In genomic region chr3:24433838-24434591, GRCh38 we compare ENCODE assay signal across 18 cellular contexts.
DNase-seq lines count a peak whose midpoint lies in the region; ATAC-seq, FAIRE-seq and TF ChIP-seq lines count a peak whose summit lies in the region.
"Had no signal": no experiment of that assay in that cellular context is flagged by ENCODE, and none has a peak within 500 bp of the region (broad histone marks: within the 10 kb centered on the region; RNA-seq: fewer than 3 reads in every experiment).

No MANE protein-coding gene starts in this region.

- FAIRE-seq in HepG2 (lab: Jason Lieb, UNC), result peak; percentile 77
- FAIRE-seq in small intestine (lab: Jason Lieb, UNC), result no peak

- no peaks in the 10 kb centered on the region for H3K9me3 ChIP-seq in ascending aorta
- H3K9me3 ChIP-seq in left ventricle myocardium inferior (replicated peaks), result peaks cover 12% of the 10 kb centered on the region
- H3K9me3 ChIP-seq in HepG2 (ENCODE audit: low read length), result no peaks in the 10 kb centered on the region
- no peaks in the 10 kb centered on the region for H3K9me3 ChIP-seq in small intestine (ENCODE audit: control insufficient read depth, low read depth)
- H3K9me3 ChIP-seq in PC-9 (ENCODE audit: insufficient read depth, low read depth), result no peaks in the 10 kb centered on the region
- H3K9me3 ChIP-seq: SJCRH30 had no signal

- BruUV-seq in HepG2 (replicated peaks; lab: Mats Ljungman, UMichigan) (no TSS peak), PC-9 (replicated peaks; lab: Mats Ljungman, UMichigan) (no TSS peak)

- CTCF ChIA-PET in HepG2 (lab: Yijun Ruan, JAX; ENCODE audit: low intra/inter-chr PET ratio, low total read pairs), result no interaction called here
- CTCF ChIA-PET in PC-9 (lab: Charles Lee), result interaction anchor here (0.7 kb wide), 1 partner anchor 444 kb away, joined by 3 read pairs; no protein-coding TSS in a partner anchor

- no peak overlapping the region for H3K9ac ChIP-seq in HepG2 (ENCODE audit: insufficient read depth, low read depth, low read length)

- H3K27ac ChIP-seq in ascending aorta (peak overlapping the region; percentile 12 to 60), left ventricle myocardium inferior (replicated peaks) (peak overlapping the region; percentile 81), HepG2 (ENCODE audit: extremely low read length, insufficient read depth, low read length) (peak overlapping the region; percentile 9), small intestine (ENCODE audit: low read depth in 1 of 2, low read length in 1 of 2) (no peak overlapping the region), PC-9 (no peak overlapping the region)
- H3K27ac ChIP-seq: SJCRH30 had no signal

- no peaks in the 10 kb centered on the region for H3K27me3 ChIP-seq in ascending aorta
- H3K27me3 ChIP-seq in left ventricle myocardium inferior (ENCODE audit: low read depth), result no peaks in the 10 kb centered on the region
- no peaks in the 10 kb centered on the region for H3K27me3 ChIP-seq in HepG2 (ENCODE audit: control insufficient read depth in 1 of 2, insufficient read depth in 2 of 2, low read length in 2 of 2)
- no peaks in the 10 kb centered on the region for H3K27me3 ChIP-seq in small intestine (ENCODE audit: control insufficient read depth in 2 of 2, insufficient read depth in 2 of 2, low read length in 2 of 2)
- H3K27me3 ChIP-seq in PC-9 (ENCODE audit: insufficient read depth, low read depth), result no peaks in the 10 kb centered on the region
- H3K27me3 ChIP-seq: SJCRH30 had no signal

- H3F3A ChIP-seq in PC-9 (ENCODE audit: insufficient read depth, low read depth), result no peaks in the 10 kb centered on the region

- TF ChIP-seq POLR2A in HepG2 (IDR thresholded peaks at IDR 0.05; ENCODE audit: insufficient read depth in 1 of 2, low read depth in 2 of 2, low read length in 2 of 2), result no peak

- H3K4me2 ChIP-seq in HepG2 (ENCODE audit: low read depth, low read length), result peak overlapping the region; percentile 40
- H3K4me2 ChIP-seq in PC-9, result no peak overlapping the region
- H3K4me2 ChIP-seq: GM23338 had no signal

- peaks cover 8% of the 10 kb centered on the region for H3K79me2 ChIP-seq in HepG2 (ENCODE audit: insufficient read depth, low read length)
- H3K79me2 ChIP-seq in PC-9 (ENCODE audit: low read depth), result no peaks in the 10 kb centered on the region

- in situ Hi-C loops in HepG2 (cut with HindIII; ENCODE audit: extremely low pct_ligation_motif_present, low pct_unique_long_range_greater_than_20kb), result no loop called here

- H3K36me3 ChIP-seq in ascending aorta (no peaks in the 10 kb centered on the region), left ventricle myocardium inferior (no peaks in the 10 kb centered on the region), HepG2 (replicated peaks in 1 of 2; ENCODE audit: control insufficient read depth in 1 of 2, insufficient read depth in 2 of 2, low read length in 2 of 2) (no peaks in the 10 kb centered on the region; a peak in 1 of 5 replicates), small intestine (ENCODE audit: control insufficient read depth in 2 of 2, insufficient read depth in 2 of 2, low read length in 2 of 2) (no peaks in the 10 kb centered on the region), PC-9 (ENCODE audit: low read depth) (no peaks in the 10 kb centered on the region)
- H3K36me3 ChIP-seq: SJCRH30 had no signal

- TF ChIP-seq EP300 in HepG2 (IDR thresholded peaks at IDR 0.05; ENCODE audit: low read depth in 2 of 2, low read length in 2 of 2) (no peak), HepG2 (CRISPR knock-in tag; IDR thresholded peaks at IDR 0.05; ENCODE audit: borderline replicate concordance) (no peak)

- H3K4me1 ChIP-seq in ascending aorta (peaks cover 2 to 15% of the 10 kb centered on the region in 2 donors), left ventricle myocardium inferior (peaks cover 30% of the 10 kb centered on the region), HepG2 (ENCODE audit: insufficient read depth, low read length) (peaks cover 56% of the 10 kb centered on the region), small intestine (ENCODE audit: control insufficient read depth in 2 of 2, insufficient read depth in 1 of 2, low read depth in 1 of 2, low read length in 1 of 2) (peaks cover 4 to 5% of the 10 kb centered on the region in 2 donors), PC-9 (replicated peaks; ENCODE audit: insufficient read depth) (no peaks in the 10 kb centered on the region)
- H3K4me1 ChIP-seq: SJCRH30 had no signal

- no peak for TF ChIP-seq RAD21 in HepG2 (CRISPR knock-in tag; IDR thresholded peaks at IDR 0.05)

- intact Hi-C loops in ascending aorta (cut with DNase I) (no loop called here), left ventricle myocardium inferior (cut with micrococcal nuclease) (no loop called here), HepG2 (cut with micrococcal nuclease; ENCODE audit: unreplicated experiment) (no loop called here), PC-9 (cut with micrococcal nuclease; ENCODE audit: unreplicated experiment) (no loop called here)

- ATAC-seq in HepG2, result peak; percentile 87
- ATAC-seq: GM23338, Panc1 had no signal

- H3K4me3 ChIP-seq in ascending aorta, result no peak overlapping the region
- H3K4me3 ChIP-seq in left ventricle myocardium inferior, result no peak overlapping the region
- no peak overlapping the region; a peak in 1 of 6 replicates for H3K4me3 ChIP-seq in HepG2 (replicated peaks in 1 of 3; ENCODE audit: insufficient read depth in 1 of 3, low read depth in 2 of 3, low read length in 3 of 3)
- no peak overlapping the region for H3K4me3 ChIP-seq in small intestine (ENCODE audit: low read depth in 1 of 2, low read length in 2 of 2)
- H3K4me3 ChIP-seq in PC-9, result no peak overlapping the region
- H3K4me3 ChIP-seq: GM23338, SJCRH30 had no signal

- DNase-seq in ascending aorta (ENCODE audit: low spot score in 2 of 2) (no peak), left ventricle myocardium inferior (no peak), HepG2 (ENCODE audit: low spot score) (peak; percentile 31), small intestine (peak; percentile 55), PC-9 (no peak), globus pallidus (ENCODE audit: low spot score) (no peak), AG20443 (ENCODE audit: low spot score) (no peak)
- DNase-seq: CD4-positive, CD25-positive, alpha-beta regulatory T cell; DMS79; HCEC 1CT; KG1; NCI-H1092 treated with DMSO at 0.1 percent for 48 hours; NCI-H1436 treated with DMSO at 0.1 percent for 48 hours; NCI-H1930; NK-92 treated with Interleukin-12 subunit alpha and Interleukin-12 subunit beta, amount 100 ng/mL, for 24 hours; SJCRH30 had no signal

- H4K20me1 ChIP-seq in HepG2 (ENCODE audit: insufficient read depth, low read length) (no peaks in the 10 kb centered on the region), PC-9 (ENCODE audit: insufficient read depth) (no peaks in the 10 kb centered on the region)

- H3K9me2 ChIP-seq in PC-9 (ENCODE audit: insufficient read depth), result no peaks in the 10 kb centered on the region

- no peak overlapping the region for H2AFZ ChIP-seq in HepG2 (ENCODE audit: low read length)
- H2AFZ ChIP-seq in PC-9, result no peak overlapping the region
- H2AFZ ChIP-seq: GM23338 had no signal

- POLR2A ChIA-PET in HepG2 (lab: Yijun Ruan, JAX), result interaction anchor here (0.5 to 2.1 kb wide), 3 partner anchors 17 to 128 kb away, joined by 3 to 19 read pairs (median 4); no protein-coding TSS in a partner anchor
- POLR2A ChIA-PET in PC-9 (lab: Charles Lee; ENCODE audit: unreplicated experiment), result no interaction called here

- 23% methylated on average over 5 of the region's 5 CpGs for WGBS in HepG2 (ENCODE audit: low lambda C conversion rate)
- 16 to 53% (median 35%) methylated on average over 5 of the region's 5 CpGs for WGBS in small intestine, 3 donors

- no peak for TF ChIP-seq CTCF in ascending aorta (IDR thresholded peaks at IDR 0.05)
- no peak for TF ChIP-seq CTCF in left ventricle myocardium inferior (IDR thresholded peaks at IDR 0.05; ENCODE audit: borderline replicate concordance)
- TF ChIP-seq CTCF in HepG2 (CRISPR knock-in tag; IDR thresholded peaks at IDR 0.05), result no peak
- no peak for TF ChIP-seq CTCF in PC-9 (conservative IDR thresholded peaks at IDR 0.05)

TF ChIP-seq in HepG2, 621 proteins besides CTCF, POLR2A, EP300 and RAD21 (continues in another document):
- no peak for TF ChIP-seq ZSCAN31 (CRISPR knock-in tag; IDR thresholded peaks at IDR 0.05; ENCODE audit: low read depth)
- TF ChIP-seq POLR2G (IDR thresholded peaks at IDR 0.05; ENCODE audit: low read depth, low read length), result no peak
- no peak for TF ChIP-seq SRF (IDR thresholded peaks at IDR 0.05; ENCODE audit: low read depth, low read length)
- no peak for TF ChIP-seq SMARCE1 (IDR thresholded peaks at IDR 0.05; ENCODE audit: borderline replicate concordance)
- no peak for TF ChIP-seq ZFP36 (IDR thresholded peaks at IDR 0.05; ENCODE audit: borderline replicate concordance, low read depth, low read length, partially characterized antibody)
- peak; percentile 57 for TF ChIP-seq PAXIP1 (CRISPR knock-in tag; conservative IDR thresholded peaks at IDR 0.05)

Comparison
In these comparisons a context has a peak if more than half of its experiments do, and no peak if none do; other contexts are left out.
1. DNase-seq: peak in HepG2 (single experiment) and small intestine (single experiment); none in ascending aorta (0 of 2), left ventricle myocardium inferior (single experiment), PC-9 (0 of 2), globus pallidus (single experiment) and AG20443 (single experiment).
2. H3K27ac ChIP-seq: peak in ascending aorta (2 of 2), left ventricle myocardium inferior (single experiment) and HepG2 (single experiment); none in small intestine (0 of 2) and PC-9 (single experiment).